In the genomic region with DNA sequence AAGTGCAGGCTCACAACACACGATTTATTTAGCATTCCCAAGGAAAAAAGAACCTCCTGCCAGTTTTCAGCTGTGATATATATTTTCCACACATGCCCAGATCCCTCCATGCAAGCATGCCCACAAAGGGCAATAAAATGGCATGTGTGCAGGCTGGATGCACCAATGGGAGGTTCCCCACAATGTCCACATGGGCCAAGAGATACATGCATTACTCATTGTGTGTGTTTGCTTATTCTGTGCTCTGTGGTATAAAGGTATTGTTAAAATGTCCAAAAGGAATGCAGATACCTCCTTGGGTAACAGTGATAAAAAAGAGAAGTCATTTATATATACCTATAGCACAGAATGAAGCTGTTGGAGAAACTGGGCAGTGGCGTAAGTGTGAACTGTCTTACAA, we compare ENCODE assay signal across 17 cellular contexts.
DNase-seq lines count a peak whose midpoint lies in the region; ATAC-seq and TF ChIP-seq lines count a peak whose summit lies in the region.
"Had no signal": no experiment of that assay in that cellular context is flagged by ENCODE, and none has a peak within 500 bp of the region (broad histone marks: within the 10 kb centered on the region; RNA-seq: fewer than 3 reads in every experiment).

No MANE protein-coding gene starts in this region.

- no peaks in the 10 kb centered on the region for H4K20me1 ChIP-seq in PC-3 (ENCODE audit: low read length)
- H4K20me1 ChIP-seq: BLaER1 treated with 17β-estradiol and CSF1 and Interleukin-3, amounts not matched to agents 10 nM and 100 nM had no signal

- CTCF ChIA-PET in PC-3 (lab: Charles Lee): no interaction called here

- intact Hi-C loops in PC-3 (cut with micrococcal nuclease) (loop anchor here (10.0 kb wide), 1 partner anchor 70 kb away; no protein-coding TSS in a partner anchor), posterior cingulate gyrus (cut with DNase I) (no loop called here)
- intact Hi-C loops in activated T-helper 2 cell treated with anti-CD3 and anti-CD28 coated beads, Interferon-gamma antibody, Interleukin-2, Interleukin-4, amounts not matched to agents 10 μg/mL and 5 μg/mL and 100 μg/mL, durations not matched to agents 14 hours and 24 hours and 36 hours (cut with micrococcal nuclease): no loop called here

- H3K79me2 ChIP-seq in PC-3 (ENCODE audit: low read length): no peaks in the 10 kb centered on the region

- H3K9me3 ChIP-seq in PC-3 (ENCODE audit: low read length): no peaks in the 10 kb centered on the region
- H3K9me3 ChIP-seq: HAP-1 had no signal

- DNase-seq in Daoy (ENCODE audit: low read depth) (peak; percentile 15), PC-3 (peak; percentile 72), astrocyte of the spinal cord (ENCODE audit: low read depth, low spot score) (peak; percentile 24), fibroblast of the aortic adventitia (ENCODE audit: low read depth) (peak; percentile 35), NCI-H446 (lab: John Stamatoyannopoulos, UW) (no peak), posterior cingulate gyrus (no peak)
- no peak for DNase-seq in activated T-helper 2 cell treated with anti-CD3 and anti-CD28 coated beads, Interferon-gamma antibody, Interleukin-2, Interleukin-4, amounts not matched to agents 10 μg/mL and 5 μg/mL and 100 μg/mL, durations not matched to agents 14 hours and 24 hours and 36 hours (ENCODE audit: low spot score)
- DNase-seq: 8988T; ACHN; Calu3; CD4-positive, CD25-positive, alpha-beta regulatory T cell; DMS 273 treated with DMSO at 0.1 percent for 48 hours; EL; GDM1 had no signal

- H3F3A ChIP-seq in PC-3 (ENCODE audit: low read length, unreplicated experiment): no peaks in the 10 kb centered on the region

- in situ Hi-C loops in astrocyte of the spinal cord (cut with HindIII; ENCODE audit: low sequenced_read_pairs): no loop called here

- no peaks in the 10 kb centered on the region for H3K27me3 ChIP-seq in PC-3 (ENCODE audit: low read length)
- H3K27me3 ChIP-seq: BLaER1 treated with 17β-estradiol and CSF1 and Interleukin-3, amounts not matched to agents 10 nM and 100 nM had no signal

- H3K4me3 Mint-ChIP-seq in activated T-helper 2 cell treated with anti-CD3 and anti-CD28 coated beads, Interferon-gamma antibody, Interleukin-2, Interleukin-4, amounts not matched to agents 10 μg/mL and 5 μg/mL and 100 μg/mL, durations not matched to agents 14 hours and 24 hours and 36 hours (ENCODE audit: low read depth): no peak overlapping the region
- H3K4me3 Mint-ChIP-seq: CD4-positive, CD25-positive, alpha-beta regulatory T cell had no signal

- 0 out of 2 replicates have a peak overlapping the region, but pooled peaks have one; percentile 18 for H3K27ac ChIP-seq in PC-3 (ENCODE audit: low read length)
- H3K27ac ChIP-seq: BLaER1 treated with 17β-estradiol and CSF1 and Interleukin-3, amounts not matched to agents 10 nM and 100 nM had no signal

- no peaks in the 10 kb centered on the region for H3K36me3 ChIP-seq in PC-3 (ENCODE audit: low read depth, low read length)
- H3K36me3 ChIP-seq: BLaER1 treated with 17β-estradiol and CSF1 and Interleukin-3, amounts not matched to agents 10 nM and 100 nM; HAP-1 had no signal

- no peaks in the 10 kb centered on the region for H3K9me2 ChIP-seq in PC-3 (replicated peaks; ENCODE audit: low read length)

- peaks cover 8% of the 10 kb centered on the region for H3K4me1 ChIP-seq in PC-3 (ENCODE audit: insufficient read depth, low read length)
- H3K4me1 ChIP-seq: HAP-1 had no signal

- TF ChIP-seq CTCF in PC-3 (conservative IDR thresholded peaks at IDR 0.05; ENCODE audit: low read depth, low read length) (no peak), astrocyte of the spinal cord (IDR thresholded peaks at IDR 0.05; ENCODE audit: low read depth, low read length) (no peak), fibroblast of the aortic adventitia (IDR thresholded peaks at IDR 0.05; ENCODE audit: insufficient read depth, low read length) (no peak)

- no peaks in the 10 kb centered on the region for H3K4me1 Mint-ChIP-seq in activated T-helper 2 cell treated with anti-CD3 and anti-CD28 coated beads, Interferon-gamma antibody, Interleukin-2, Interleukin-4, amounts not matched to agents 10 μg/mL and 5 μg/mL and 100 μg/mL, durations not matched to agents 14 hours and 24 hours and 36 hours (ENCODE audit: low read depth)
- H3K4me1 Mint-ChIP-seq: CD4-positive, CD25-positive, alpha-beta regulatory T cell had no signal

- ATAC-seq in PC-3: peak; percentile 100
- ATAC-seq in GM18907 (IDR thresholded peaks at IDR 0.05; ENCODE audit: unreplicated experiment): no peak

- no peaks in the 10 kb centered on the region for H3K27me3 Mint-ChIP-seq in activated T-helper 2 cell treated with anti-CD3 and anti-CD28 coated beads, Interferon-gamma antibody, Interleukin-2, Interleukin-4, amounts not matched to agents 10 μg/mL and 5 μg/mL and 100 μg/mL, durations not matched to agents 14 hours and 24 hours and 36 hours (ENCODE audit: low read depth)
- H3K27me3 Mint-ChIP-seq: CD4-positive, CD25-positive, alpha-beta regulatory T cell had no signal

- no TSS peak for BruUV-seq in PC-3 (replicated peaks; lab: Mats Ljungman, UMichigan)

- no peak overlapping the region for H3K4me2 ChIP-seq in PC-3 (ENCODE audit: low read length)
- H3K4me2 ChIP-seq: BLaER1 treated with 17β-estradiol and CSF1 and Interleukin-3, amounts not matched to agents 10 nM and 100 nM had no signal

- H3K36me3 Mint-ChIP-seq in activated T-helper 2 cell treated with anti-CD3 and anti-CD28 coated beads, Interferon-gamma antibody, Interleukin-2, Interleukin-4, amounts not matched to agents 10 μg/mL and 5 μg/mL and 100 μg/mL, durations not matched to agents 14 hours and 24 hours and 36 hours (ENCODE audit: low read depth): no peaks in the 10 kb centered on the region
- H3K36me3 Mint-ChIP-seq: CD4-positive, CD25-positive, alpha-beta regulatory T cell had no signal

- POLR2A ChIA-PET in PC-3 (lab: Charles Lee; ENCODE audit: unreplicated experiment): no interaction called here

- H2AFZ ChIP-seq in PC-3 (ENCODE audit: low read length): no peak overlapping the region

- no peak overlapping the region for H3K27ac Mint-ChIP-seq in activated T-helper 2 cell treated with anti-CD3 and anti-CD28 coated beads, Interferon-gamma antibody, Interleukin-2, Interleukin-4, amounts not matched to agents 10 μg/mL and 5 μg/mL and 100 μg/mL, durations not matched to agents 14 hours and 24 hours and 36 hours
- H3K27ac Mint-ChIP-seq: CD4-positive, CD25-positive, alpha-beta regulatory T cell had no signal

- H3K9me3 Mint-ChIP-seq in activated T-helper 2 cell treated with anti-CD3 and anti-CD28 coated beads, Interferon-gamma antibody, Interleukin-2, Interleukin-4, amounts not matched to agents 10 μg/mL and 5 μg/mL and 100 μg/mL, durations not matched to agents 14 hours and 24 hours and 36 hours: no peaks in the 10 kb centered on the region

- H3K4me3 ChIP-seq in PC-3 (ENCODE audit: low read length) (no peak overlapping the region), astrocyte of the spinal cord (ENCODE audit: low read depth, low read length) (no peak overlapping the region), fibroblast of the aortic adventitia (ENCODE audit: low read depth, low read length) (no peak overlapping the region)
- H3K4me3 ChIP-seq: BLaER1 treated with 17β-estradiol and CSF1 and Interleukin-3, amounts not matched to agents 10 nM and 100 nM; HAP-1 had no signal

- no peak overlapping the region for H3K9ac ChIP-seq in PC-3 (ENCODE audit: low read length)
- H3K9ac ChIP-seq: BLaER1 treated with 17β-estradiol and CSF1 and Interleukin-3, amounts not matched to agents 10 nM and 100 nM had no signal

Comparison
In these comparisons a context has a peak if more than half of its experiments do, and no peak if none do; other contexts are left out.
1. DNase-seq: peak in Daoy (single experiment), PC-3 (single experiment), astrocyte of the spinal cord (single experiment) and fibroblast of the aortic adventitia (single experiment); none in activated T-helper 2 cell treated with anti-CD3 and anti-CD28 coated beads, Interferon-gamma antibody, Interleukin-2, Interleukin-4, amounts not matched to agents 10 μg/mL and 5 μg/mL and 100 μg/mL, durations not matched to agents 14 hours and 24 hours and 36 hours (single experiment), NCI-H446 (0 of 2) and posterior cingulate gyrus (0 of 10).